In the genomic region with DNA sequence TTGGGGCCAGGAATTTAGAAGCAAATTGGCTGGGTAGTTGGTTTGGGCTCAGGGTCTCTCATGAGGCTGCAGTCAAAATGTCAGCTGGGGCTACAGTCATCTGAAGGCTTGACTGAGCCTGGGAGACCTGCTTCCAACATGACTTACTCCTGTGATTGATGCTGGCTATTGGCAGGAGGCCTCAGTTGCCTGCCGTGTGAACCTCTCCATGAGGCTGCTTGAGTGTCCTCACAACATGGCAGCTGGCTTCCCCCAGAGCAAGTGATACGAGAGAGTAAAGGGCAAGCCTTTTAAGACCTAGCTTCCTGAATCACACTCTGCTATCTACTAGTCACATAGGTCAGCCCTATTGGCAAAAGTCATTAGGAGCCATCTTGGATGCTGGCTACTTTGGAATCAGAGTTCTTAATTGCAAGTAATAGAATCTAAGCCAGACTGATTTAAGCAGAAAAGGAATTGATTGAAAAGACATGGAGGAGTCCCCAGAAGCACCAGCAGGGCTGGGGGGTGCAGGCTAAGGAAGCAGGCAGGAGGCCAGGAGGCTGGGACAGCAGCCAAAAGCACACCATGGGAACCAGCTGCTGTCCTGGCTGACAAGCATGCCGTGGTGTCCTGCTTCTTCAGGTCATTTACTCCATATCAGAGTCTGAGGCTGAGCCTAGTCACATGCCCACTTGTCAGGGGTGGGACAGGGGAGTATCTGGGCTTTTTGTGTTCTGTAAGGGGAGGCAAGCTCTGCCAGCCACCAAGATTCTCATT, we compare ENCODE assay signal across 10 cellular contexts. TPM values are rescaled to one million over a fixed set of nuclear protein-coding genes. Genes with fewer than 3 reads are reported as not detected.
A peak's percentile ranks its signal among the peaks of the same experiment; 100 is the strongest.
DNase-seq lines count a peak whose midpoint lies in the region; ATAC-seq, FAIRE-seq and TF ChIP-seq lines count a peak whose summit lies in the region.
"Had no signal": no experiment of that assay in that cellular context is flagged by ENCODE, and none has a peak within 500 bp of the region (broad histone marks: within the 10 kb centered on the region; RNA-seq: fewer than 3 reads in every experiment).

No MANE protein-coding gene starts in this region.

- no peak for FAIRE-seq in pancreas (lab: Jason Lieb, UNC)

- no peaks in the 10 kb centered on the region for H3K9me3 Mint-ChIP-seq in activated CD8-positive, alpha-beta T cell treated with anti-CD3 and anti-CD28 coated beads for 36 hours

- no peak overlapping the region for H3K4me3 ChIP-seq in fibroblast of mammary gland (ENCODE audit: control insufficient read depth, low read depth, low read length)
- no peak overlapping the region for H3K4me3 ChIP-seq in pancreas
- H3K4me3 ChIP-seq: SJSA1 had no signal

- H3K4me1 ChIP-seq in pancreas = no peaks in the 10 kb centered on the region
- H3K4me1 ChIP-seq: SJSA1 had no signal

- H3K4me1 Mint-ChIP-seq in activated CD8-positive, alpha-beta T cell treated with anti-CD3 and anti-CD28 coated beads for 36 hours (ENCODE audit: low read depth) = no peaks in the 10 kb centered on the region

- H3K9me3 ChIP-seq in pancreas = no peaks in the 10 kb centered on the region
- H3K9me3 ChIP-seq: SJSA1 had no signal

- H3K27ac Mint-ChIP-seq in activated CD8-positive, alpha-beta T cell treated with anti-CD3 and anti-CD28 coated beads for 36 hours = no peak overlapping the region
- H3K27ac Mint-ChIP-seq: progenitor cell of endocrine pancreas had no signal

- H3K27ac ChIP-seq in pancreas = no peak overlapping the region
- H3K27ac ChIP-seq: SJSA1 had no signal

- TF ChIP-seq CTCF in fibroblast of mammary gland (conservative IDR thresholded peaks at IDR 0.05; ENCODE audit: control insufficient read depth, insufficient read depth, low read depth, low read length) (no peak), pancreas (IDR thresholded peaks at IDR 0.05) (no peak)
- TF ChIP-seq CTCF in activated CD8-positive, alpha-beta T cell treated with anti-CD3 and anti-CD28 coated beads for 36 hours (IDR thresholded peaks at IDR 0.05) = no peak

- H3K36me3 Mint-ChIP-seq in activated CD8-positive, alpha-beta T cell treated with anti-CD3 and anti-CD28 coated beads for 36 hours (ENCODE audit: low read depth) = no peaks in the 10 kb centered on the region

- peak in 3 of 4 donors; percentile 71 to 79 (median 76) for ATAC-seq in pancreas
- no peak for ATAC-seq in activated CD8-positive, alpha-beta T cell treated with anti-CD3 and anti-CD28 coated beads for 36 hours

- WGBS in pancreas, 2 donors = 47% methylated on average over 3 of the region's 3 CpGs

- no peaks in the 10 kb centered on the region for H3K27me3 Mint-ChIP-seq in activated CD8-positive, alpha-beta T cell treated with anti-CD3 and anti-CD28 coated beads for 36 hours
- H3K27me3 Mint-ChIP-seq: progenitor cell of endocrine pancreas had no signal

- H3K36me3 ChIP-seq in pancreas = no peaks in the 10 kb centered on the region
- H3K36me3 ChIP-seq: SJSA1 had no signal

- H3K4me3 Mint-ChIP-seq in activated CD8-positive, alpha-beta T cell treated with anti-CD3 and anti-CD28 coated beads for 36 hours = no peak overlapping the region

- intact Hi-C loops in pancreas (cut with DNase I) = no loop called here
- intact Hi-C loops in activated CD8-positive, alpha-beta T cell treated with anti-CD3 and anti-CD28 coated beads for 36 hours (cut with micrococcal nuclease) = no loop called here

- DNase-seq in EL (peak; percentile 20), NCI-H69 (lab: John Stamatoyannopoulos, UW) (peak; percentile 76), fibroblast of mammary gland (ENCODE audit: low read depth) (peak; percentile 40), pancreas (peak; percentile 28 to 74 (median 54)), amniotic stem cell (lab: John Stamatoyannopoulos, UW) (no peak), GM03348 (ENCODE audit: low spot score) (no peak), NCI-H187 (lab: John Stamatoyannopoulos, UW) (no peak)
- DNase-seq in activated CD8-positive, alpha-beta T cell treated with anti-CD3 and anti-CD28 coated beads for 36 hours = no peak

- CTCF ChIA-PET in activated CD8-positive, alpha-beta T cell treated with anti-CD3 and anti-CD28 coated beads for 36 hours (lab: Charles Lee) = interaction anchor here (0.6 kb wide), 2 partner anchors 90 to 400 kb away, joined by 3 read pairs; no protein-coding TSS in a partner anchor

- no peaks in the 10 kb centered on the region for H3K27me3 ChIP-seq in pancreas
- H3K27me3 ChIP-seq: SJSA1 had no signal

- POLR2A ChIA-PET in activated CD8-positive, alpha-beta T cell treated with anti-CD3 and anti-CD28 coated beads for 36 hours (lab: Charles Lee) = no interaction called here

RNA-seq across cellular contexts. Expression of gene GIGYF2, which starts 7.8 kb away (rescaled TPM):
- 10 to 100 TPM; 33.6 to 50.9 (median 41.7) TPM for total RNA-seq in pancreas
- polyA plus RNA-seq in pancreas = 10 to 100 TPM; 17.4 to 19.5 TPM
- 10 to 100 TPM; 49.7 to 52.5 TPM for total RNA-seq in activated CD8-positive, alpha-beta T cell treated with anti-CD3 and anti-CD28 coated beads for 36 hours

RNA-seq across cellular contexts. Expression of gene EFHD1, which starts 55.9 kb away (rescaled TPM):
- total RNA-seq in pancreas = 1 to 10 TPM in 3 of 6 donors, under 1 TPM in 3; 0.31 to 1.7 (median 1.1) TPM
- polyA plus RNA-seq in pancreas = 1 to 10 TPM; 3.8 to 4.8 TPM
- total RNA-seq in activated CD8-positive, alpha-beta T cell treated with anti-CD3 and anti-CD28 coated beads for 36 hours = 1 to 10 TPM in 1 of 2 experiments, under 1 TPM in 1; 0.70 to 1.2 TPM

Comparison
In these comparisons a context has a peak if more than half of its experiments do, and no peak if none do; other contexts are left out.
1. DNase-seq: peak in EL (single experiment), NCI-H69 (single experiment), fibroblast of mammary gland (single experiment) and pancreas (6 of 6); none in amniotic stem cell (single experiment), GM03348 (single experiment), activated CD8-positive, alpha-beta T cell treated with anti-CD3 and anti-CD28 coated beads for 36 hours (single experiment) and NCI-H187 (0 of 2).